ENCODE assay signal across 1 cellular context in genomic region chr13:37715606-37716015, GRCh38.
TF ChIP-seq lines count a peak whose summit lies in the region.

No MANE protein-coding gene starts in this region.

TF ChIP-seq in SK-N-SH treated with all-trans-retinoic acid at 6 μM for 48 hours, 23 proteins besides CTCF, POLR2A, EP300 and RAD21 (continued from another document):
- no peak for TF ChIP-seq CSRNP3 (CRISPR knock-in tag; IDR thresholded peaks at IDR 0.05)
- TF ChIP-seq ZNF8 (CRISPR knock-in tag; IDR thresholded peaks at IDR 0.05) = no peak
- TF ChIP-seq ZFP3 (CRISPR knock-in tag; IDR thresholded peaks at IDR 0.05) = no peak
- no peak for TF ChIP-seq PPARA (CRISPR knock-in tag; IDR thresholded peaks at IDR 0.05; ENCODE audit: borderline replicate concordance)
- no peak for TF ChIP-seq ZFP30 (CRISPR knock-in tag; IDR thresholded peaks at IDR 0.05)
- TF ChIP-seq ISL1 (CRISPR knock-in tag; IDR thresholded peaks at IDR 0.05) = no peak
- no peak for TF ChIP-seq ESRRG (CRISPR knock-in tag; IDR thresholded peaks at IDR 0.05)
- TF ChIP-seq PATZ1 (CRISPR knock-in tag; IDR thresholded peaks at IDR 0.05; ENCODE audit: borderline replicate concordance) = no peak
- no peak for TF ChIP-seq ARNTL (CRISPR knock-in tag; IDR thresholded peaks at IDR 0.05; ENCODE audit: borderline replicate concordance, low read depth)
TF ChIP-seq in SK-N-SH treated with all-trans-retinoic acid at 6 μM for 48 hours: peak in this region for 0.
